13 cellular contexts compared by ENCODE assay signal in genomic region chr17:3513305-3514035, GRCh38. TPM values are rescaled to one million over a fixed set of nuclear protein-coding genes. Genes with fewer than 3 reads are reported as not detected.
DNase-seq lines count a peak whose midpoint lies in the region; ATAC-seq and TF ChIP-seq lines count a peak whose summit lies in the region.
"Had no signal": no experiment of that assay in that cellular context is flagged by ENCODE, and none has a peak within 500 bp of the region (broad histone marks: within the 10 kb centered on the region; RNA-seq: fewer than 3 reads in every experiment).

No MANE protein-coding gene starts in this region.

- H3K27me3 ChIP-seq in GM23248 (replicated peaks; ENCODE audit: insufficient read depth) (no peaks in the 10 kb centered on the region), brain microvascular endothelial cell (replicated peaks) (no peaks in the 10 kb centered on the region), iPS-20b (ENCODE audit: insufficient read depth, low read length) (peaks cover 20% of the 10 kb centered on the region; the same call in 1 of the 2 replicates)
- H3K27me3 ChIP-seq: MG63 had no signal

- H3K27ac ChIP-seq in GM23248: peak overlapping the region; percentile 53
- H3K27ac ChIP-seq in brain microvascular endothelial cell: no peak overlapping the region
- H3K27ac ChIP-seq in iPS-20b (ENCODE audit: low read length): no peak overlapping the region

- no peaks in the 10 kb centered on the region for H3K9me2 ChIP-seq in GM23248 (ENCODE audit: insufficient read depth)

- intact Hi-C loops in sciatic nerve (cut with DNase I): no loop called here

- no peak for DNase-seq in GM23248
- DNase-seq in brain microvascular endothelial cell: no peak
- no peak for DNase-seq in sciatic nerve (ENCODE audit: low spot score)
- DNase-seq in DMS153 (lab: John Stamatoyannopoulos, UW): no peak
- no peak for DNase-seq in HEK293T (ENCODE audit: extremely low spot score)
- DNase-seq in epidermal melanocyte (ENCODE audit: insufficient read length, low spot score): no peak
- no peak for DNase-seq in NAMALWA (ENCODE audit: low spot score)
- DNase-seq: activated B cell treated with CpG ODN at 0.5 μM for 24 hours, NCI-H510A had no signal

- 87% methylated on average over 23 of the region's 23 CpGs for WGBS in GM23248 (ENCODE audit: low coverage in 1 of 2, low lambda C conversion rate in 2 of 2, missing lambda C conversion rate in 2 of 2), 2 experiments

- POLR2A ChIA-PET in HEK293T (lab: Yijun Ruan, JAX): no interaction called here

- peak overlapping the region; percentile 90 for H3K4me2 ChIP-seq in GM23248 (ENCODE audit: unreplicated experiment)

- CTCF ChIA-PET in HEK293T (lab: Yijun Ruan, JAX): no interaction called here

- H3K4me1 ChIP-seq in GM23248 (ENCODE audit: insufficient read depth) (peaks cover 22% of the 10 kb centered on the region), iPS-20b (ENCODE audit: insufficient read depth, low read length) (peaks cover 26% of the 10 kb centered on the region; the same call in 1 of the 2 replicates)

- in situ Hi-C loops in GM23248 (cut with MboI): no loop called here
- in situ Hi-C loops in brain microvascular endothelial cell (cut with HindIII; ENCODE audit: low pct_ligation_motif_present, low sequenced_read_pairs): no loop called here

- no peak for TF ChIP-seq CTCF in brain microvascular endothelial cell (IDR thresholded peaks at IDR 0.05; ENCODE audit: low read depth, low read length, missing control alignments)

- peaks cover 15% of the 10 kb centered on the region for H3F3A ChIP-seq in GM23248 (ENCODE audit: insufficient read depth)

- no peaks in the 10 kb centered on the region for H3K79me2 ChIP-seq in GM23248 (ENCODE audit: insufficient read depth)

- H4K20me1 ChIP-seq in GM23248 (ENCODE audit: insufficient read depth): no peaks in the 10 kb centered on the region

- H3K9me3 ChIP-seq in GM23248 (ENCODE audit: low read depth) (no peaks in the 10 kb centered on the region), iPS-20b (ENCODE audit: insufficient read depth, low read depth, low read length) (no peaks in the 10 kb centered on the region)
- H3K9me3 ChIP-seq: MG63 had no signal

- no peaks in the 10 kb centered on the region for H3K36me3 ChIP-seq in GM23248 (ENCODE audit: low read depth)
- no peaks in the 10 kb centered on the region for H3K36me3 ChIP-seq in brain microvascular endothelial cell (replicated peaks)
- no peaks in the 10 kb centered on the region for H3K36me3 ChIP-seq in iPS-20b (ENCODE audit: insufficient read depth, low read depth, low read length)
- H3K36me3 ChIP-seq: MG63 had no signal

- H3K9ac ChIP-seq in GM23248: peak overlapping the region; percentile 49; the same call in 1 of the 2 replicates
- H3K9ac ChIP-seq in iPS-20b (ENCODE audit: low read depth, low read length): peak overlapping the region; percentile 14; the same call in 1 of the 2 replicates

- H3K4me3 ChIP-seq in GM23248 (0 out of 2 replicates have a peak overlapping the region, but pooled peaks have one; percentile 45), brain microvascular endothelial cell (ENCODE audit: low read depth, low read length) (peak overlapping the region; percentile 2), iPS-20b (ENCODE audit: low read length) (no peak overlapping the region; the same call in 1 of the 2 replicates)
- H3K4me3 ChIP-seq: MG63 had no signal

- peak overlapping the region; percentile 63 for H2AFZ ChIP-seq in GM23248

- ATAC-seq in sciatic nerve: peak; percentile 37
- ATAC-seq: stimulated activated memory B cell treated with anti-CD40 and anti-IgM and Interleukin-4, amounts not matched to agents 10 μg/mL and 1 μg/mL and 100 μg/mL, for 72 hours had no signal

TF ChIP-seq in HEK293T, 16 proteins besides CTCF, POLR2A, EP300 and RAD21:
- no peak for TF ChIP-seq SUZ12 (IDR thresholded peaks at IDR 0.05)
- no peak for TF ChIP-seq FOXM1 (IDR thresholded peaks at IDR 0.05; ENCODE audit: borderline replicate concordance)
- TF ChIP-seq SP1 (IDR thresholded peaks at IDR 0.05): no peak
- TF ChIP-seq CTBP1 (IDR thresholded peaks at IDR 0.05; ENCODE audit: borderline replicate concordance): no peak
- TF ChIP-seq FOXA1 (IDR thresholded peaks at IDR 0.05): no peak
- no peak for TF ChIP-seq TARDBP (IDR thresholded peaks at IDR 0.05)
- TF ChIP-seq HDGF (IDR thresholded peaks at IDR 0.05; ENCODE audit: borderline replicate concordance): no peak
- TF ChIP-seq ARNT (IDR thresholded peaks at IDR 0.05): no peak
- no peak for TF ChIP-seq ELF4 (IDR thresholded peaks at IDR 0.05)
- TF ChIP-seq FOXK2 (IDR thresholded peaks at IDR 0.05): no peak
- no peak for TF ChIP-seq ZNF384 (IDR thresholded peaks at IDR 0.05)
- no peak for TF ChIP-seq PKNOX1 (IDR thresholded peaks at IDR 0.05)

RNA-seq across cellular contexts. Expression of gene ASPA, which starts 37.7 kb away (rescaled TPM):
- total RNA-seq in GM23248 (2014; rRNA removed; shearing (Covaris generic)): 0.63 TPM in 1 of 2 replicates, not detected in the other
- polyA plus RNA-seq in GM23248 (2016; fragmentation: Nextera tagmentation; extraction: Ambion mirVana): 0.16 TPM in 2 replicates
- 41.6 TPM for total RNA-seq in sciatic nerve
- total RNA-seq: activated B cell treated with CpG ODN at 0.5 μM for 24 hours had no signal

RNA-seq across cellular contexts. Expression of gene SPATA22, which starts 41.9 kb away (rescaled TPM):
- total RNA-seq in GM23248 (2014; rRNA removed; shearing (Covaris generic)): not detected in 2 replicates
- not detected in 2 replicates for polyA plus RNA-seq in GM23248 (2016; fragmentation: Nextera tagmentation; extraction: Ambion mirVana)
- 0.67 TPM for total RNA-seq in sciatic nerve
- total RNA-seq: activated B cell treated with CpG ODN at 0.5 μM for 24 hours, myocyte had no signal

RNA-seq across cellular contexts. Expression of gene TRPV3, which starts 44.1 kb away (rescaled TPM):
- 0.89 and 1.1 TPM in 2 replicates for total RNA-seq in GM23248 (2014; rRNA removed; shearing (Covaris generic))
- polyA plus RNA-seq in GM23248 (2016; fragmentation: Nextera tagmentation; extraction: Ambion mirVana): 0.35 and 0.41 TPM in 2 replicates
- 13.0 TPM for total RNA-seq in sciatic nerve

Comparison
In these comparisons a context has a peak if more than half of its experiments do, and no peak if none do; other contexts are left out.
1. RNA of gene ASPA, which starts 37.7 kb away (total RNA-seq): 41.6 TPM in sciatic nerve (single experiment); 0.63 TPM in GM23248; every median in the first group is over 10 times any median in the second.